In the genomic region with DNA sequence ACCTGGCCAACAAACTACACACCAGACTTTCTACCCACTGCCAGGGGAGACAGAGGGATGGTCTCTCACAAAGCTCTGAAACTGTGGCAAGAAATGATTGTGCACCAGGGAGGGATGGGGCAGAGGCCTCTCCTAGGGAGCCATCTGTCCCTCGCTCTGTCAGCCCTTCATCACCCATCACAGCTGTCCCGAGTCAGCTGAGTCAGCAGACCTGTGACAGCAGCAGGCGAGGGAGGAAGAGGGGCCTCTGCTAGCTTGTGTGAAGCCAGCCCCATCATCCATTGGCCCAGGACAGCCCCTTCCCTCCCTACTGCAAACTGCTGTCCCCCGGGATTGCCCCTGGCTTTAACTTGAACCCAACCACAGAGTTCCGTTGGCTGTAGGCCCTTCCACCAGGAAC, we compare ENCODE assay signal across 1 cellular context.
TF ChIP-seq lines count a peak whose summit lies in the region.

No MANE protein-coding gene starts in this region.

TF ChIP-seq in K562, 482 proteins besides CTCF, POLR2A, EP300 and RAD21 (continued from another document and continues in another):
- TF ChIP-seq DACH1 (IDR thresholded peaks at IDR 0.05; ENCODE audit: partially characterized antibody) (peak; percentile 80), ZFP30 (CRISPR knock-in tag; IDR thresholded peaks at IDR 0.05; ENCODE audit: borderline replicate concordance) (no peak), ESRRB (CRISPR knock-in tag; IDR thresholded peaks at IDR 0.05; ENCODE audit: borderline replicate concordance) (no peak), NCOA2 (IDR thresholded peaks at IDR 0.05; ENCODE audit: partially characterized antibody in 2 of 2) (no peak), U2AF2 (optimal IDR thresholded peaks at IDR 0.05; ENCODE audit: low read depth, low read length) (no peak), KLF10 (CRISPR knock-in tag; IDR thresholded peaks at IDR 0.05) (no peak), GABPB2 (CRISPR knock-in tag; conservative IDR thresholded peaks at IDR 0.05) (no peak), HSF4 (CRISPR knock-in tag; IDR thresholded peaks at IDR 0.05; ENCODE audit: borderline replicate concordance) (no peak), MIER1 (IDR thresholded peaks at IDR 0.05; ENCODE audit: low read depth) (no peak), FOS (IDR thresholded peaks at IDR 0.05; ENCODE audit: extremely low read depth, insufficient read length) (no peak), TAF9B (IDR thresholded peaks at IDR 0.05; ENCODE audit: partially characterized antibody) (peak; percentile 75), FOXA1 (IDR thresholded peaks at IDR 0.05; ENCODE audit: borderline replicate concordance) (no peak), RBM25 (IDR thresholded peaks at IDR 0.05; ENCODE audit: low read depth, low read length, severe bottlenecking) (no peak), PTBP1 (IDR thresholded peaks at IDR 0.05; ENCODE audit: low read depth, low read length) (no peak), TRIM24 (IDR thresholded peaks at IDR 0.05) (no peak), FOXM1 (IDR thresholded peaks at IDR 0.05; ENCODE audit: low read depth) (no peak), FOXM1 (CRISPR knock-in tag; IDR thresholded peaks at IDR 0.05; ENCODE audit: low read depth) (no peak), ELF4 (CRISPR knock-in tag; IDR thresholded peaks at IDR 0.05) (no peak)
- TF ChIP-seq, protein P1, sequence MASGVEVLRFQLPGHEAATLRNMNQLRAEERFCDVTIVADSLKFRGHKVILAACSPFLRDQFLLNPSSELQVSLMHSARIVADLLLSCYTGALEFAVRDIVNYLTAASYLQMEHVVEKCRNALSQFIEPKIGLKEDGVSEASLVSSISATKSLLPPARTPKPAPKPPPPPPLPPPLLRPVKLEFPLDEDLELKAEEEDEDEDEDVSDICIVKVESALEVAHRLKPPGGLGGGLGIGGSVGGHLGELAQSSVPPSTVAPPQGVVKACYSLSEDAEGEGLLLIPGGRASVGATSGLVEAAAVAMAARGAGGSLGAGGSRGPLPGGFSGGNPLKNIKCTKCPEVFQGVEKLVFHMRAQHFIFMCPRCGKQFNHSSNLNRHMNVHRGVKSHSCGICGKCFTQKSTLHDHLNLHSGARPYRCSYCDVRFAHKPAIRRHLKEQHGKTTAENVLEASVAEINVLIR (CRISPR knock-in tag; IDR thresholded peaks at IDR 0.05), result no peak
- TF ChIP-seq, protein P2, sequence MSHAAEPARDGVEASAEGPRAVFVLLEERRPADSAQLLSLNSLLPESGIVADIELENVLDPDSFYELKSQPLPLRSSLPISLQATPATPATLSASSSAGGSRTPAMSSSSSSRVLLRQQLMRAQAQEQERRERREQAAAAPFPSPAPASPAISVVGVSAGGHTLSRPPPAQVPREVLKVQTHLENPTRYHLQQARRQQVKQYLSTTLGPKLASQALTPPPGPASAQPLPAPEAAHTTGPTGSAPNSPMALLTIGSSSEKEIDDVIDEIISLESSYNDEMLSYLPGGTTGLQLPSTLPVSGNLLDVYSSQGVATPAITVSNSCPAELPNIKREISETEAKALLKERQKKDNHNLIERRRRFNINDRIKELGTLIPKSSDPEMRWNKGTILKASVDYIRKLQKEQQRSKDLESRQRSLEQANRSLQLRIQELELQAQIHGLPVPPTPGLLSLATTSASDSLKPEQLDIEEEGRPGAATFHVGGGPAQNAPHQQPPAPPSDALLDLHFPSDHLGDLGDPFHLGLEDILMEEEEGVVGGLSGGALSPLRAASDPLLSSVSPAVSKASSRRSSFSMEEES (CRISPR knock-in tag; IDR thresholded peaks at IDR 0.05), result no peak
- TF ChIP-seq, protein P3, sequence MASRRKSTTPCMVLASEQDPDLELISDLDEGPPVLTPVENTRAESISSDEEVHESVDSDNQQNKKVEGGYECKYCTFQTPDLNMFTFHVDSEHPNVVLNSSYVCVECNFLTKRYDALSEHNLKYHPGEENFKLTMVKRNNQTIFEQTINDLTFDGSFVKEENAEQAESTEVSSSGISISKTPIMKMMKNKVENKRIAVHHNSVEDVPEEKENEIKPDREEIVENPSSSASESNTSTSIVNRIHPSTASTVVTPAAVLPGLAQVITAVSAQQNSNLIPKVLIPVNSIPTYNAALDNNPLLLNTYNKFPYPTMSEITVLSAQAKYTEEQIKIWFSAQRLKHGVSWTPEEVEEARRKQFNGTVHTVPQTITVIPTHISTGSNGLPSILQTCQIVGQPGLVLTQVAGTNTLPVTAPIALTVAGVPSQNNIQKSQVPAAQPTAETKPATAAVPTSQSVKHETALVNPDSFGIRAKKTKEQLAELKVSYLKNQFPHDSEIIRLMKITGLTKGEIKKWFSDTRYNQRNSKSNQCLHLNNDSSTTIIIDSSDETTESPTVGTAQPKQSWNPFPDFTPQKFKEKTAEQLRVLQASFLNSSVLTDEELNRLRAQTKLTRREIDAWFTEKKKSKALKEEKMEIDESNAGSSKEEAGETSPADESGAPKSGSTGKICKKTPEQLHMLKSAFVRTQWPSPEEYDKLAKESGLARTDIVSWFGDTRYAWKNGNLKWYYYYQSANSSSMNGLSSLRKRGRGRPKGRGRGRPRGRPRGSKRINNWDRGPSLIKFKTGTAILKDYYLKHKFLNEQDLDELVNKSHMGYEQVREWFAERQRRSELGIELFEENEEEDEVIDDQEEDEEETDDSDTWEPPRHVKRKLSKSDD (conservative IDR thresholded peaks at IDR 0.05; ENCODE audit: low read length), result no peak
- TF ChIP-seq, protein P4, sequence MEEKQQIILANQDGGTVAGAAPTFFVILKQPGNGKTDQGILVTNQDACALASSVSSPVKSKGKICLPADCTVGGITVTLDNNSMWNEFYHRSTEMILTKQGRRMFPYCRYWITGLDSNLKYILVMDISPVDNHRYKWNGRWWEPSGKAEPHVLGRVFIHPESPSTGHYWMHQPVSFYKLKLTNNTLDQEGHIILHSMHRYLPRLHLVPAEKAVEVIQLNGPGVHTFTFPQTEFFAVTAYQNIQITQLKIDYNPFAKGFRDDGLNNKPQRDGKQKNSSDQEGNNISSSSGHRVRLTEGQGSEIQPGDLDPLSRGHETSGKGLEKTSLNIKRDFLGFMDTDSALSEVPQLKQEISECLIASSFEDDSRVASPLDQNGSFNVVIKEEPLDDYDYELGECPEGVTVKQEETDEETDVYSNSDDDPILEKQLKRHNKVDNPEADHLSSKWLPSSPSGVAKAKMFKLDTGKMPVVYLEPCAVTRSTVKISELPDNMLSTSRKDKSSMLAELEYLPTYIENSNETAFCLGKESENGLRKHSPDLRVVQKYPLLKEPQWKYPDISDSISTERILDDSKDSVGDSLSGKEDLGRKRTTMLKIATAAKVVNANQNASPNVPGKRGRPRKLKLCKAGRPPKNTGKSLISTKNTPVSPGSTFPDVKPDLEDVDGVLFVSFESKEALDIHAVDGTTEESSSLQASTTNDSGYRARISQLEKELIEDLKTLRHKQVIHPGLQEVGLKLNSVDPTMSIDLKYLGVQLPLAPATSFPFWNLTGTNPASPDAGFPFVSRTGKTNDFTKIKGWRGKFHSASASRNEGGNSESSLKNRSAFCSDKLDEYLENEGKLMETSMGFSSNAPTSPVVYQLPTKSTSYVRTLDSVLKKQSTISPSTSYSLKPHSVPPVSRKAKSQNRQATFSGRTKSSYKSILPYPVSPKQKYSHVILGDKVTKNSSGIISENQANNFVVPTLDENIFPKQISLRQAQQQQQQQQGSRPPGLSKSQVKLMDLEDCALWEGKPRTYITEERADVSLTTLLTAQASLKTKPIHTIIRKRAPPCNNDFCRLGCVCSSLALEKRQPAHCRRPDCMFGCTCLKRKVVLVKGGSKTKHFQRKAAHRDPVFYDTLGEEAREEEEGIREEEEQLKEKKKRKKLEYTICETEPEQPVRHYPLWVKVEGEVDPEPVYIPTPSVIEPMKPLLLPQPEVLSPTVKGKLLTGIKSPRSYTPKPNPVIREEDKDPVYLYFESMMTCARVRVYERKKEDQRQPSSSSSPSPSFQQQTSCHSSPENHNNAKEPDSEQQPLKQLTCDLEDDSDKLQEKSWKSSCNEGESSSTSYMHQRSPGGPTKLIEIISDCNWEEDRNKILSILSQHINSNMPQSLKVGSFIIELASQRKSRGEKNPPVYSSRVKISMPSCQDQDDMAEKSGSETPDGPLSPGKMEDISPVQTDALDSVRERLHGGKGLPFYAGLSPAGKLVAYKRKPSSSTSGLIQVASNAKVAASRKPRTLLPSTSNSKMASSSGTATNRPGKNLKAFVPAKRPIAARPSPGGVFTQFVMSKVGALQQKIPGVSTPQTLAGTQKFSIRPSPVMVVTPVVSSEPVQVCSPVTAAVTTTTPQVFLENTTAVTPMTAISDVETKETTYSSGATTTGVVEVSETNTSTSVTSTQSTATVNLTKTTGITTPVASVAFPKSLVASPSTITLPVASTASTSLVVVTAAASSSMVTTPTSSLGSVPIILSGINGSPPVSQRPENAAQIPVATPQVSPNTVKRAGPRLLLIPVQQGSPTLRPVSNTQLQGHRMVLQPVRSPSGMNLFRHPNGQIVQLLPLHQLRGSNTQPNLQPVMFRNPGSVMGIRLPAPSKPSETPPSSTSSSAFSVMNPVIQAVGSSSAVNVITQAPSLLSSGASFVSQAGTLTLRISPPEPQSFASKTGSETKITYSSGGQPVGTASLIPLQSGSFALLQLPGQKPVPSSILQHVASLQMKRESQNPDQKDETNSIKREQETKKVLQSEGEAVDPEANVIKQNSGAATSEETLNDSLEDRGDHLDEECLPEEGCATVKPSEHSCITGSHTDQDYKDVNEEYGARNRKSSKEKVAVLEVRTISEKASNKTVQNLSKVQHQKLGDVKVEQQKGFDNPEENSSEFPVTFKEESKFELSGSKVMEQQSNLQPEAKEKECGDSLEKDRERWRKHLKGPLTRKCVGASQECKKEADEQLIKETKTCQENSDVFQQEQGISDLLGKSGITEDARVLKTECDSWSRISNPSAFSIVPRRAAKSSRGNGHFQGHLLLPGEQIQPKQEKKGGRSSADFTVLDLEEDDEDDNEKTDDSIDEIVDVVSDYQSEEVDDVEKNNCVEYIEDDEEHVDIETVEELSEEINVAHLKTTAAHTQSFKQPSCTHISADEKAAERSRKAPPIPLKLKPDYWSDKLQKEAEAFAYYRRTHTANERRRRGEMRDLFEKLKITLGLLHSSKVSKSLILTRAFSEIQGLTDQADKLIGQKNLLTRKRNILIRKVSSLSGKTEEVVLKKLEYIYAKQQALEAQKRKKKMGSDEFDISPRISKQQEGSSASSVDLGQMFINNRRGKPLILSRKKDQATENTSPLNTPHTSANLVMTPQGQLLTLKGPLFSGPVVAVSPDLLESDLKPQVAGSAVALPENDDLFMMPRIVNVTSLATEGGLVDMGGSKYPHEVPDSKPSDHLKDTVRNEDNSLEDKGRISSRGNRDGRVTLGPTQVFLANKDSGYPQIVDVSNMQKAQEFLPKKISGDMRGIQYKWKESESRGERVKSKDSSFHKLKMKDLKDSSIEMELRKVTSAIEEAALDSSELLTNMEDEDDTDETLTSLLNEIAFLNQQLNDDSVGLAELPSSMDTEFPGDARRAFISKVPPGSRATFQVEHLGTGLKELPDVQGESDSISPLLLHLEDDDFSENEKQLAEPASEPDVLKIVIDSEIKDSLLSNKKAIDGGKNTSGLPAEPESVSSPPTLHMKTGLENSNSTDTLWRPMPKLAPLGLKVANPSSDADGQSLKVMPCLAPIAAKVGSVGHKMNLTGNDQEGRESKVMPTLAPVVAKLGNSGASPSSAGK (IDR thresholded peaks at IDR 0.05), result peak; percentile 18; the same call in 1 of the 2 replicates
- TF ChIP-seq, protein P5, sequence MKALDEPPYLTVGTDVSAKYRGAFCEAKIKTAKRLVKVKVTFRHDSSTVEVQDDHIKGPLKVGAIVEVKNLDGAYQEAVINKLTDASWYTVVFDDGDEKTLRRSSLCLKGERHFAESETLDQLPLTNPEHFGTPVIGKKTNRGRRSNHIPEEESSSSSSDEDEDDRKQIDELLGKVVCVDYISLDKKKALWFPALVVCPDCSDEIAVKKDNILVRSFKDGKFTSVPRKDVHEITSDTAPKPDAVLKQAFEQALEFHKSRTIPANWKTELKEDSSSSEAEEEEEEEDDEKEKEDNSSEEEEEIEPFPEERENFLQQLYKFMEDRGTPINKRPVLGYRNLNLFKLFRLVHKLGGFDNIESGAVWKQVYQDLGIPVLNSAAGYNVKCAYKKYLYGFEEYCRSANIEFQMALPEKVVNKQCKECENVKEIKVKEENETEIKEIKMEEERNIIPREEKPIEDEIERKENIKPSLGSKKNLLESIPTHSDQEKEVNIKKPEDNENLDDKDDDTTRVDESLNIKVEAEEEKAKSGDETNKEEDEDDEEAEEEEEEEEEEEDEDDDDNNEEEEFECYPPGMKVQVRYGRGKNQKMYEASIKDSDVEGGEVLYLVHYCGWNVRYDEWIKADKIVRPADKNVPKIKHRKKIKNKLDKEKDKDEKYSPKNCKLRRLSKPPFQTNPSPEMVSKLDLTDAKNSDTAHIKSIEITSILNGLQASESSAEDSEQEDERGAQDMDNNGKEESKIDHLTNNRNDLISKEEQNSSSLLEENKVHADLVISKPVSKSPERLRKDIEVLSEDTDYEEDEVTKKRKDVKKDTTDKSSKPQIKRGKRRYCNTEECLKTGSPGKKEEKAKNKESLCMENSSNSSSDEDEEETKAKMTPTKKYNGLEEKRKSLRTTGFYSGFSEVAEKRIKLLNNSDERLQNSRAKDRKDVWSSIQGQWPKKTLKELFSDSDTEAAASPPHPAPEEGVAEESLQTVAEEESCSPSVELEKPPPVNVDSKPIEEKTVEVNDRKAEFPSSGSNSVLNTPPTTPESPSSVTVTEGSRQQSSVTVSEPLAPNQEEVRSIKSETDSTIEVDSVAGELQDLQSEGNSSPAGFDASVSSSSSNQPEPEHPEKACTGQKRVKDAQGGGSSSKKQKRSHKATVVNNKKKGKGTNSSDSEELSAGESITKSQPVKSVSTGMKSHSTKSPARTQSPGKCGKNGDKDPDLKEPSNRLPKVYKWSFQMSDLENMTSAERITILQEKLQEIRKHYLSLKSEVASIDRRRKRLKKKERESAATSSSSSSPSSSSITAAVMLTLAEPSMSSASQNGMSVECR (CRISPR knock-in tag; IDR thresholded peaks at IDR 0.05), result no peak
- TF ChIP-seq, protein P6, sequence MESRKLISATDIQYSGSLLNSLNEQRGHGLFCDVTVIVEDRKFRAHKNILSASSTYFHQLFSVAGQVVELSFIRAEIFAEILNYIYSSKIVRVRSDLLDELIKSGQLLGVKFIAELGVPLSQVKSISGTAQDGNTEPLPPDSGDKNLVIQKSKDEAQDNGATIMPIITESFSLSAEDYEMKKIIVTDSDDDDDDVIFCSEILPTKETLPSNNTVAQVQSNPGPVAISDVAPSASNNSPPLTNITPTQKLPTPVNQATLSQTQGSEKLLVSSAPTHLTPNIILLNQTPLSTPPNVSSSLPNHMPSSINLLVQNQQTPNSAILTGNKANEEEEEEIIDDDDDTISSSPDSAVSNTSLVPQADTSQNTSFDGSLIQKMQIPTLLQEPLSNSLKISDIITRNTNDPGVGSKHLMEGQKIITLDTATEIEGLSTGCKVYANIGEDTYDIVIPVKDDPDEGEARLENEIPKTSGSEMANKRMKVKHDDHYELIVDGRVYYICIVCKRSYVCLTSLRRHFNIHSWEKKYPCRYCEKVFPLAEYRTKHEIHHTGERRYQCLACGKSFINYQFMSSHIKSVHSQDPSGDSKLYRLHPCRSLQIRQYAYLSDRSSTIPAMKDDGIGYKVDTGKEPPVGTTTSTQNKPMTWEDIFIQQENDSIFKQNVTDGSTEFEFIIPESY (CRISPR knock-in tag; IDR thresholded peaks at IDR 0.05), result no peak
- TF ChIP-seq, protein P7, sequence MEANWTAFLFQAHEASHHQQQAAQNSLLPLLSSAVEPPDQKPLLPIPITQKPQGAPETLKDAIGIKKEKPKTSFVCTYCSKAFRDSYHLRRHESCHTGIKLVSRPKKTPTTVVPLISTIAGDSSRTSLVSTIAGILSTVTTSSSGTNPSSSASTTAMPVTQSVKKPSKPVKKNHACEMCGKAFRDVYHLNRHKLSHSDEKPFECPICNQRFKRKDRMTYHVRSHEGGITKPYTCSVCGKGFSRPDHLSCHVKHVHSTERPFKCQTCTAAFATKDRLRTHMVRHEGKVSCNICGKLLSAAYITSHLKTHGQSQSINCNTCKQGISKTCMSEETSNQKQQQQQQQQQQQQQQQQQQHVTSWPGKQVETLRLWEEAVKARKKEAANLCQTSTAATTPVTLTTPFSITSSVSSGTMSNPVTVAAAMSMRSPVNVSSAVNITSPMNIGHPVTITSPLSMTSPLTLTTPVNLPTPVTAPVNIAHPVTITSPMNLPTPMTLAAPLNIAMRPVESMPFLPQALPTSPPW (CRISPR knock-in tag; IDR thresholded peaks at IDR 0.05), result no peak
